In the genomic region with DNA sequence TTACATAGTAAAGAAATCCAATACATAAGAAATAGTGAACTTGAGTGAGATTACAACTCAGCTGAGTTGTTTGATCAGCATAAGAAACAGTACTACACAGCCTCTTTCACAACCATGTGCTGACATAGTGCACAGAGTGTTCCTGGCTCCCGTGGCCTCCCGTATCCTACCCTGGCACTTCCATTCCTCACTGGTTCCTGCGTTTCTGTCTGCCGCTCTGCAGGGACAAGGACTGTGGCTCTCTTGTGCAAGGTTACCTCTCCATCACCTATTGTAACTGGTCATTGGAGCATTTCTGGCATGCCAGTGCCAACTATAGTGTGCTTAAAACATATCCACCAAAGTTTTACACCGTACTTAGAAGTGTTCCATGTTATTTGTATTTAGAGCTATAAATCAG, we compare ENCODE assay signal across 10 cellular contexts. TPM values are rescaled to one million over a fixed set of nuclear protein-coding genes. Genes with fewer than 3 reads are reported as not detected.
A peak's percentile ranks its signal among the peaks of the same experiment; 100 is the strongest.
DNase-seq lines count a peak whose midpoint lies in the region; ATAC-seq, FAIRE-seq and TF ChIP-seq lines count a peak whose summit lies in the region.
"Had no signal": no experiment of that assay in that cellular context is flagged by ENCODE, and none has a peak within 500 bp of the region (broad histone marks: within the 10 kb centered on the region; RNA-seq: fewer than 3 reads in every experiment).

No MANE protein-coding gene starts in this region.

- in situ Hi-C loops in GM12878 (cut with MboI): loop anchor here (5.0 to 10.0 kb wide), 2 partner anchors 274 to 652 kb away; no protein-coding TSS in a partner anchor

- RAD21 ChIA-PET in GM12878 (lab: Charles Lee; ENCODE audit: unreplicated experiment): interaction anchor here (1.0 to 3.9 kb wide), 16 partner anchors 9 to 654 kb away, joined by 3 to 31 read pairs (median 6); no protein-coding TSS in a partner anchor

- H3K27ac ChIP-seq in GM12878 (ENCODE audit: control insufficient read depth, insufficient read depth) (no peak overlapping the region), thyroid gland (no peak overlapping the region)

- H3K9me3 ChIP-seq in GM12878 (replicated peaks; ENCODE audit: control insufficient read depth, insufficient read depth, low read length): no peaks in the 10 kb centered on the region
- H3K9me3 ChIP-seq in thyroid gland: no peaks in the 10 kb centered on the region

- H3K4me3 Mint-ChIP-seq in activated T-cell treated with anti-CD3 and anti-CD28 coated beads, Interleukin-2, amount 50 U/mL, for 24 hours: peak overlapping the region; percentile 17

- H3K79me2 ChIP-seq in GM12878 (ENCODE audit: control insufficient read depth, insufficient read depth, low read length): no peaks in the 10 kb centered on the region

- no peaks in the 10 kb centered on the region for H3K27me3 Mint-ChIP-seq in activated T-cell treated with anti-CD3 and anti-CD28 coated beads, Interleukin-2, amount 50 U/mL, for 24 hours

- TF ChIP-seq CTCF in GM12878 (IDR thresholded peaks at IDR 0.05 in 2 of 3, conservative IDR thresholded peaks at IDR 0.05 in 1 of 3; ENCODE audit: control insufficient read depth in 2 of 3, extremely low read depth in 1 of 3, insufficient read depth in 1 of 3, low read depth in 3 of 3, low read length in 3 of 3) (no peak), thyroid gland (IDR thresholded peaks at IDR 0.05) (no peak)

- DNase-seq in activated T-cell treated with anti-CD3 and anti-CD28 coated beads, Interleukin-2, amount 50 U/mL, for 24 hours: peak; percentile 34
- DNase-seq in activated T-cell treated with anti-CD3 and anti-CD28 coated beads, Interleukin-2, amount 50 U/mL, for 1 hour: no peak
- DNase-seq in GM12878 (ENCODE audit: low read depth, low spot score) (no peak), iris pigment epithelial cell (ENCODE audit: low read depth) (peak; percentile 55), thyroid gland (peak; percentile 31 to 35), DMS114 treated with DMSO at 0.1 percent for 48 hours (lab: John Stamatoyannopoulos, UW; ENCODE audit: unreplicated experiment) (no peak), NCI-H1436 (lab: John Stamatoyannopoulos, UW) (no peak), NCI-H345 treated with DMSO at 0.1 percent for 48 hours (lab: John Stamatoyannopoulos, UW; ENCODE audit: unreplicated experiment) (no peak)
- DNase-seq: activated gamma-delta T cell; stimulated activated CD4-positive, alpha-beta T cell treated with anti-CD3 and anti-CD28 coated beads, Interleukin-1b, Interleukin-23, amount 100 ng/mL, for 48 hours had no signal

- intact Hi-C loops in GM12878 (cut with micrococcal nuclease; ENCODE audit: unreplicated experiment) (loop anchor here (10.0 kb wide), 2 partner anchors 622 to 742 kb away; a partner anchor contains a TSS), thyroid gland (cut with DNase I) (loop anchor here (5.0 to 10.0 kb wide), 2 partner anchors 274 to 362 kb away; no protein-coding TSS in a partner anchor)

- H3K27ac Mint-ChIP-seq in activated T-cell treated with anti-CD3 and anti-CD28 coated beads, Interleukin-2, amount 50 U/mL, for 24 hours: peak overlapping the region; percentile 60

- TF ChIP-seq EP300 in GM12878 (IDR thresholded peaks at IDR 0.05; ENCODE audit: borderline replicate concordance in 1 of 2, control insufficient read depth in 1 of 2, low read depth in 2 of 2, low read length in 2 of 2): no peak

- POLR2A ChIA-PET in GM12878 (lab: Charles Lee): no interaction called here

- H3K4me3 ChIP-seq in GM12878: no peak overlapping the region
- H3K4me3 ChIP-seq in thyroid gland (replicated peaks in 1 of 3): no peak overlapping the region

- 32% methylated on average over 5 of the region's 5 CpGs for WGBS in GM12878 (ENCODE audit: insufficient coverage, insufficient replicate concordance, low lambda C conversion rate, missing lambda C conversion rate)
- WGBS in thyroid gland, 2 donors: 37 to 44% methylated on average over 5 of the region's 5 CpGs

- H3K9ac ChIP-seq in GM12878 (ENCODE audit: control insufficient read depth, insufficient read depth, low read length): no peak overlapping the region

- FAIRE-seq in GM12878 (lab: Jason Lieb, UNC): no peak

- peak; percentile 28; the same call in 2 of the 3 replicates for ATAC-seq in GM12878

- H3K36me3 Mint-ChIP-seq in activated T-cell treated with anti-CD3 and anti-CD28 coated beads, Interleukin-2, amount 50 U/mL, for 24 hours (ENCODE audit: low read depth): no peaks in the 10 kb centered on the region

- H3K27me3 ChIP-seq in GM12878 (replicated peaks in 1 of 2; ENCODE audit: control insufficient read depth in 2 of 2, insufficient read depth in 2 of 2, low read length in 1 of 2) (no peaks in the 10 kb centered on the region), thyroid gland (no peaks in the 10 kb centered on the region)

- BruUV-seq in GM12878 (replicated peaks; lab: Mats Ljungman, UMichigan): no TSS peak

- H3K36me3 ChIP-seq in GM12878 (ENCODE audit: control insufficient read depth in 2 of 2, insufficient read depth in 2 of 2, low read length in 1 of 2) (no peaks in the 10 kb centered on the region), thyroid gland (no peaks in the 10 kb centered on the region)

- no peak overlapping the region for H3K4me2 ChIP-seq in GM12878 (ENCODE audit: control insufficient read depth, insufficient read depth)

- TF ChIP-seq POLR2A in GM12878 (IDR thresholded peaks at IDR 0.05; ENCODE audit: low read depth, low read length): no peak
- no peak for TF ChIP-seq POLR2A in thyroid gland (IDR thresholded peaks at IDR 0.05)

- H4K20me1 ChIP-seq in GM12878 (ENCODE audit: control insufficient read depth, insufficient read depth): no peaks in the 10 kb centered on the region

- H3K4me1 ChIP-seq in GM12878 (ENCODE audit: control insufficient read depth, insufficient read depth, low read length) (no peaks in the 10 kb centered on the region), thyroid gland (no peaks in the 10 kb centered on the region)

- H3K4me1 Mint-ChIP-seq in activated T-cell treated with anti-CD3 and anti-CD28 coated beads, Interleukin-2, amount 50 U/mL, for 24 hours (ENCODE audit: low read depth): peaks cover 38% of the 10 kb centered on the region

- no peak overlapping the region for H2AFZ ChIP-seq in GM12878 (ENCODE audit: control insufficient read depth, low read depth, low read length)

- CTCF ChIA-PET in GM12878 (lab: Yijun Ruan, JAX): interaction anchor here (0.9 to 5.0 kb wide), 42 partner anchors 9 to 962 kb away, joined by 3 to 56 read pairs (median 6); no protein-coding TSS in a partner anchor

- no peak for TF ChIP-seq RAD21 in GM12878 (IDR thresholded peaks at IDR 0.05; ENCODE audit: insufficient read depth, low read depth, low read length)

- SMC1A ChIA-PET in GM12878 (lab: Charles Lee; ENCODE audit: uncharacterized antibody, unreplicated experiment): interaction anchor here (0.9 to 4.2 kb wide), 27 partner anchors 9 to 918 kb away, joined by 3 to 31 read pairs (median 5); no protein-coding TSS in a partner anchor

- H3K9me3 Mint-ChIP-seq in activated T-cell treated with anti-CD3 and anti-CD28 coated beads, Interleukin-2, amount 50 U/mL, for 24 hours: no peaks in the 10 kb centered on the region

TF ChIP-seq in GM12878, 131 proteins besides CTCF, POLR2A, EP300 and RAD21 (continues in another document):
- no peak for TF ChIP-seq ZZZ3 (IDR thresholded peaks at IDR 0.05; ENCODE audit: control insufficient read depth, insufficient read length, low read depth)
- TF ChIP-seq KAT2A (conservative IDR thresholded peaks at IDR 0.05; ENCODE audit: control insufficient read depth, low read depth, low read length): no peak
- TF ChIP-seq, protein P1, sequence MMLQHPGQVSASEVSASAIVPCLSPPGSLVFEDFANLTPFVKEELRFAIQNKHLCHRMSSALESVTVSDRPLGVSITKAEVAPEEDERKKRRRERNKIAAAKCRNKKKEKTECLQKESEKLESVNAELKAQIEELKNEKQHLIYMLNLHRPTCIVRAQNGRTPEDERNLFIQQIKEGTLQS (IDR thresholded peaks at IDR 0.05; ENCODE audit: borderline replicate concordance, extremely low read depth, low read depth, low read length): no peak

RNA-seq across cellular contexts. Expression of a gene that starts 46.3 kb away (rescaled TPM):
- 0.59 and 0.81 TPM in 2 replicates for total RNA-seq in GM12878 (2013; cell fraction: nucleolus; rRNA removed)
- total RNA-seq in GM12878 (2014; rRNA removed) (2.2 and 4.2 TPM in 2 replicates), GM12878 (2014; rRNA removed; fragmentation: Illumina TruSeq; extraction: Trizol) (2.2 and 2.3 TPM in 2 replicates), GM12878 (2021) (8.5 and 8.8 TPM in 2 replicates), thyroid gland (1 to 10 TPM; 1.0 to 1.5 (median 1.2) TPM)
- 0.66 TPM for polyA plus RNA-seq in GM12878 (2011; ENCODE audit: low read depth)
- polyA plus RNA-seq in GM12878 (2011; rRNA removed) (0.49 and 1.7 TPM in 2 replicates), GM12878 (2014; fragmentation: Illumina TruSeq; extraction: Trizol) (2.8 and 5.2 TPM in 2 replicates), GM12878 (2014; fragmentation: Nextera tagmentation; extraction: Ambion mirVana) (1 to 10 TPM in 1 of 2 experiments, under 1 TPM in 1; 0.80 to 1.8 TPM), GM12878 (2014; rRNA removed) (4.9 and 5.4 TPM in 2 replicates), GM12878 (2016; fragmentation: Nextera tagmentation; extraction: Ambion mirVana) (1 to 10 TPM; 2.8 to 3.3 TPM)
- polyA plus RNA-seq in GM12878 (2011; cell fraction: cytosol; rRNA removed): 1.5 and 2.2 TPM in 2 replicates
- polyA plus RNA-seq in GM12878 (2011; cell fraction: nucleus; rRNA removed): 1.8 and 2.5 TPM in 2 replicates
- polyA plus RNA-seq in GM12878 (2012): 1.8 and 2.1 TPM in 2 replicates
- 0.88 and 1.2 TPM in 2 replicates for polyA minus RNA-seq in GM12878 (2011; rRNA and poly(A)+ RNA removed)
- polyA minus RNA-seq in GM12878 (2011; cell fraction: cytosol; rRNA and poly(A)+ RNA removed): 1.4 TPM in 1 of 2 replicates, not detected in the other
- polyA minus RNA-seq in GM12878 (2011; cell fraction: nucleus; rRNA and poly(A)+ RNA removed): 0.24 and 1.1 TPM in 2 replicates

RNA-seq across cellular contexts. Expression of a gene that starts 46.7 kb away (rescaled TPM):
- not detected in 2 replicates for total RNA-seq in GM12878 (2013; cell fraction: nucleolus; rRNA removed)
- total RNA-seq in GM12878 (2014; rRNA removed): not detected in 2 replicates
- not detected in 2 replicates for total RNA-seq in GM12878 (2014; rRNA removed; fragmentation: Illumina TruSeq; extraction: Trizol)
- 0.08 and 0.15 TPM in 2 replicates for total RNA-seq in GM12878 (2021)
- not detected for polyA plus RNA-seq in GM12878 (2011; ENCODE audit: low read depth)
- 0.11 and 0.20 TPM in 2 replicates for polyA plus RNA-seq in GM12878 (2011; rRNA removed)
- 0.06 and 0.07 TPM in 2 replicates for polyA plus RNA-seq in GM12878 (2011; cell fraction: cytosol; rRNA removed)
- 0.10 and 0.18 TPM in 2 replicates for polyA plus RNA-seq in GM12878 (2011; cell fraction: nucleus; rRNA removed)
- not detected in 2 replicates for polyA plus RNA-seq in GM12878 (2012)
- polyA plus RNA-seq in GM12878 (2014; fragmentation: Illumina TruSeq; extraction: Trizol): not detected in 2 replicates
- not detected for polyA plus RNA-seq in GM12878 (2014; fragmentation: Nextera tagmentation; extraction: Ambion mirVana)
- 0.03 TPM in 2 replicates for polyA plus RNA-seq in GM12878 (2014; rRNA removed)
- not detected for polyA plus RNA-seq in GM12878 (2016; fragmentation: Nextera tagmentation; extraction: Ambion mirVana)
- not detected in 2 replicates for polyA minus RNA-seq in GM12878 (2011; rRNA and poly(A)+ RNA removed)
- polyA minus RNA-seq in GM12878 (2011; cell fraction: cytosol; rRNA and poly(A)+ RNA removed): 0.42 TPM in 1 of 2 replicates, not detected in the other
- polyA minus RNA-seq in GM12878 (2011; cell fraction: nucleus; rRNA and poly(A)+ RNA removed): 0.19 TPM in 1 of 2 replicates, not detected in the other
- total RNA-seq in thyroid gland: 1 to 10 TPM; 2.5 to 4.8 (median 3.0) TPM

Comparison
In these comparisons a context has a peak if more than half of its experiments do, and no peak if none do; other contexts are left out.
1. DNase-seq: peak in activated T-cell treated with anti-CD3 and anti-CD28 coated beads, Interleukin-2, amount 50 U/mL, for 24 hours (single experiment), iris pigment epithelial cell (single experiment) and thyroid gland (2 of 2); none in activated T-cell treated with anti-CD3 and anti-CD28 coated beads, Interleukin-2, amount 50 U/mL, for 1 hour (single experiment), GM12878 (single experiment), DMS114 treated with DMSO at 0.1 percent for 48 hours (single experiment), NCI-H1436 (single experiment) and NCI-H345 treated with DMSO at 0.1 percent for 48 hours (single experiment).